Comparison of ENCODE assay signal across 9 cellular contexts in genomic region chr9:42128968-42129742, GRCh38. TPM values are rescaled to one million over a fixed set of nuclear protein-coding genes. Genes with fewer than 3 reads are reported as not detected.
A peak's percentile ranks its signal among the peaks of the same experiment; 100 is the strongest.
DNase-seq lines count a peak whose midpoint lies in the region; TF ChIP-seq lines count a peak whose summit lies in the region.
"Not testable (repeated sequence)": the region's sequence is repeated elsewhere in the genome, so short reads cannot be mapped to it uniquely, and the experiment has no call there.
"Had no signal": no experiment of that assay in that cellular context is flagged by ENCODE, and none has a peak within 500 bp of the region (broad histone marks: within the 10 kb centered on the region; RNA-seq: fewer than 3 reads in every experiment).

Gene CNTNAP3B, minus strand, starts transcription at chr9:42129426. Its CDS starts 332 bp downstream, at chr9:42129094.

- TF ChIP-seq CTCF in astrocyte of the spinal cord (IDR thresholded peaks at IDR 0.05; ENCODE audit: low read depth, low read length); left ventricle myocardium inferior (IDR thresholded peaks at IDR 0.05; ENCODE audit: borderline replicate concordance); tibial nerve (IDR thresholded peaks at IDR 0.05): not testable (repeated sequence)

- not testable (repeated sequence) for H3K27me3 ChIP-seq in left ventricle myocardium inferior (ENCODE audit: low read depth); tibial nerve

- not testable (repeated sequence) for H3K36me3 ChIP-seq in left ventricle myocardium inferior, tibial nerve

- H3K4me3 ChIP-seq in astrocyte of the spinal cord (ENCODE audit: low read depth, low read length), result peak within 1 kb of the TSS; percentile 51
- H3K4me3 ChIP-seq in left ventricle myocardium inferior, result peak within 1 kb of the TSS; percentile 60
- H3K4me3 ChIP-seq in tibial nerve, result peak within 1 kb of the TSS in 1 of 4 donors; percentile 52

- TF ChIP-seq EP300 in tibial nerve (IDR thresholded peaks at IDR 0.05), result not testable (repeated sequence)

- TF ChIP-seq POLR2A in tibial nerve (IDR thresholded peaks at IDR 0.05), result not testable (repeated sequence)

- not testable (repeated sequence) for H3K9me3 ChIP-seq in left ventricle myocardium inferior (replicated peaks); tibial nerve

- WGBS in tibial nerve, 2 donors, result 1% methylated on average over 13 of the region's 75 CpGs; no CpG with 5 or more reads in 1 of the 2 donors

- intact Hi-C loops in left ventricle myocardium inferior (cut with micrococcal nuclease), result not testable (repeated sequence)

- DNase-seq in DMS53 (lab: John Stamatoyannopoulos, UW) (peak; percentile 28), NCI-H146 (lab: John Stamatoyannopoulos, UW) (peak; percentile 38)
- not testable (repeated sequence) for DNase-seq in astrocyte of the spinal cord (ENCODE audit: low read depth, low spot score); left ventricle myocardium inferior; mesenteric fat pad (ENCODE audit: low spot score); renal cortical epithelial cell (ENCODE audit: low read depth); tibial nerve (ENCODE audit: low spot score in 2 of 2)

- H3K27ac ChIP-seq in left ventricle myocardium inferior (replicated peaks), result peak within 1 kb of the TSS; percentile 68
- peak within 1 kb of the TSS in 1 of 4 donors; percentile 41 for H3K27ac ChIP-seq in tibial nerve

- H3K4me1 ChIP-seq in left ventricle myocardium inferior, tibial nerve: not testable (repeated sequence)

- in situ Hi-C loops in astrocyte of the spinal cord (cut with HindIII; ENCODE audit: low sequenced_read_pairs); endometrial microvascular endothelial cells (cut with HindIII; ENCODE audit: inconsistent ontology term, low pct_unique_long_range_greater_than_20kb, low sequenced_read_pairs): not testable (repeated sequence)

RNA-seq across cellular contexts. Expression of gene CNTNAP3B, which starts in this region (rescaled TPM):
- 15.7 TPM for total RNA-seq in endometrial microvascular endothelial cells (ENCODE audit: inconsistent ontology term)
- total RNA-seq in left ventricle myocardium inferior, result 8.0 TPM
- total RNA-seq in mesenteric fat pad, result 20.1 TPM
- total RNA-seq in renal cortical epithelial cell, result 1.7 and 11.7 TPM in 2 replicates
- total RNA-seq in tibial nerve, result 10 to 100 TPM; 14.9 to 52.8 (median 28.8) TPM
- total RNA-seq: activated CD8-positive, alpha-beta T cell treated with anti-CD3 and anti-CD28 coated beads for 36 hours had no signal
